23 cellular contexts compared by ENCODE assay signal in the genomic region with DNA sequence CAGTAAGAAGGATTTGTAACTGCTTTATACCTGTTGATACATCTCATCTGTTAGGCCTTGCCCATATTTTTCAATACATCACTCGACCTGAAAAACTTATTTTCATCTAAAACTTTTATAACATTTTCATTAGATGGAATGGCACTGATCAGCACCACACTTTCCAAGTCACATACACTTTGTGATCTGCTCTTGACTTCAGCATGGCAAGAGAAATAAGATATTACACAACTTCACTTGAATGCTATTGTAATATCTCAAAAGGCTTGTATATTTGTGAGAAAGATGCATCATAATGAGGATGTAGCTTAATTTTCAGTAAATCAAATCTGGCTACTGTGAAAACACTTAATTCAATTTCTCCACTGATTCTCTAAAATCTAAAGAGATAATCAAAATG.
"Had no signal": no experiment of that assay in that cellular context is flagged by ENCODE, and none has a peak within 500 bp of the region (broad histone marks: within the 10 kb centered on the region; RNA-seq: fewer than 3 reads in every experiment).

No MANE protein-coding gene starts in this region.

- DNase-seq: effector memory CD4-positive, alpha-beta T cell; heart left ventricle; hippocampal formation; left colon; left ventricle myocardium superior; mesenchymal stem cell; midbrain; occipital lobe; pancreas; right cardiac atrium; stimulated activated CD4-positive, alpha-beta T cell treated with anti-CD3 and anti-CD28 coated beads, Interleukin-4, amount 100 ng/mL, for 1 hour; stimulated activated CD8-positive, alpha-beta memory T cell treated with anti-CD3 and anti-CD28 coated beads, Interleukin-4, amount 100 ng/mL, for 48 hours; stimulated activated naive CD8-positive, alpha-beta T cell treated with anti-CD3 and anti-CD28 coated beads, Interleukin-15, Interleukin-2, amounts not matched to agents 100 U/mL and 50 U/mL, for 24 hours; thyroid gland had no signal

- H3K9ac ChIP-seq: neural progenitor cell had no signal

- H3K4me1 ChIP-seq: neural progenitor cell, pancreas, suprapubic skin, thyroid gland had no signal

- H3K27me3 ChIP-seq: heart left ventricle, neural progenitor cell, pancreas, suprapubic skin, thyroid gland had no signal

- H3K27ac ChIP-seq: heart left ventricle, neural progenitor cell, pancreas, suprapubic skin, thyroid gland had no signal

- H3K36me3 ChIP-seq: heart left ventricle, neural progenitor cell, suprapubic skin, thyroid gland had no signal

- H2AFZ ChIP-seq: neural progenitor cell had no signal

- H3K4me3 ChIP-seq: heart left ventricle, lung, neural progenitor cell, pancreas, suprapubic skin, thyroid gland had no signal

- H3K9me3 ChIP-seq: pancreas, thyroid gland had no signal

- FAIRE-seq: endometrium, frontal cortex, pancreas, urothelium cell line had no signal

- H3K4me2 ChIP-seq: neural progenitor cell had no signal

- ATAC-seq: esophagus mucosa; heart left ventricle; left colon; left ventricle myocardium superior; natural killer cell treated with Interleukin-12 subunit alpha and Interleukin-12 subunit beta and Interleukin-15 and Interleukin-18, amount 100 ng/mL, for 72 hours; pancreas; right cardiac atrium; stimulated activated effector memory CD8-positive, alpha-beta T cell treated with anti-CD3 and anti-CD28 coated beads, Interleukin-12 subunit alpha, Interleukin-12 subunit beta, amount 100 ng/mL, for 72 hours; stimulated activated naive CD8-positive, alpha-beta T cell treated with anti-CD3 and anti-CD28 coated beads, Interleukin-15, Interleukin-2, amounts not matched to agents 100 U/mL and 50 U/mL, for 24 hours had no signal
